22 cellular contexts compared by ENCODE assay signal in the genomic region with DNA sequence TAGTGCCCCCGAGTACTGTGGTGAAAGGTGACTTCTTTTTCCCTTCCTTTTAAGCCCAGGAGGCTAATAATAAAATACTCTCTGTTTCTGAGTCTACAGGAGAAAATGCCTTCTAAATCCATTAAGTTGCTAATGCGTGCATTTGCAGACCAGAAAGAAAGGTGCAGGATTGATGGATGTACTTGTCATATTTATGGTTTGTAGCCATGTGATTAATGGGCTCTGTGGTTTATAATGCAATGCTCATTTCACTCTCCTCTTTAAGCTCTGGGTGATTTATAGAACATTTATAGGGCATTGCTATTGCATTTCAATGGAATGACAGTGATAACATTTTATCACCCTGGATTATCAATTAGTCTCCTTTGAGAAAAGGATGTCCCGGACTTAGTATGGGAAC.
DNase-seq lines count a peak whose midpoint lies in the region; TF ChIP-seq lines count a peak whose summit lies in the region.
"Had no signal": no experiment of that assay in that cellular context is flagged by ENCODE, and none has a peak within 500 bp of the region (broad histone marks: within the 10 kb centered on the region; RNA-seq: fewer than 3 reads in every experiment).

No MANE protein-coding gene starts in this region.

- H4K20me1 ChIP-seq in neural cell (ENCODE audit: insufficient read depth): no peaks in the 10 kb centered on the region
- H4K20me1 ChIP-seq: BLaER1 had no signal

- no peaks in the 10 kb centered on the region for H3K9me3 ChIP-seq in neural cell (ENCODE audit: low read length)
- H3K9me3 ChIP-seq: BLaER1, Caco-2, HAP-1, MG63 had no signal

- no peaks in the 10 kb centered on the region for H3K36me3 ChIP-seq in neural cell (ENCODE audit: insufficient read depth, low read length)
- H3K36me3 ChIP-seq: BLaER1, HAP-1, MG63 had no signal

- no peak for TF ChIP-seq CTCF in neural cell (IDR thresholded peaks at IDR 0.05; ENCODE audit: poor library complexity, severe bottlenecking)

- peak overlapping the region; percentile 50 for H3K9ac ChIP-seq in neural cell (ENCODE audit: low read length)
- H3K9ac ChIP-seq: BLaER1 had no signal

- TF ChIP-seq RAD21 in neural cell (conservative IDR thresholded peaks at IDR 0.05): no peak

- peak overlapping the region; percentile 17 for H3K4me2 ChIP-seq in neural cell (ENCODE audit: low read length)
- H3K4me2 ChIP-seq: BLaER1, GM23338 had no signal

- no peak overlapping the region for H2AFZ ChIP-seq in neural cell (ENCODE audit: low read depth, low read length)
- H2AFZ ChIP-seq: GM23338 had no signal

- TF ChIP-seq EP300 in neural cell (conservative IDR thresholded peaks at IDR 0.05; ENCODE audit: poor library complexity, severe bottlenecking): peak; percentile 74

- no peaks in the 10 kb centered on the region for H3K9me2 ChIP-seq in neural cell (ENCODE audit: insufficient read depth, low read length)

- H3K79me2 ChIP-seq in neural cell (replicated peaks; ENCODE audit: insufficient read depth, low read length): no peaks in the 10 kb centered on the region

- H3F3A ChIP-seq in neural cell (ENCODE audit: insufficient read depth, low read length, poor library complexity, severe bottlenecking): no peaks in the 10 kb centered on the region

- H3K4me3 ChIP-seq in neural cell (ENCODE audit: low read length): peak overlapping the region; percentile 27
- H3K4me3 ChIP-seq: BLaER1, GM23338, HAP-1, MG63 had no signal

- H3K27me3 ChIP-seq in neural cell (ENCODE audit: insufficient read depth, low read depth, low read length): no peaks in the 10 kb centered on the region
- H3K27me3 ChIP-seq: BLaER1 had no signal

- H3K27ac ChIP-seq in neural cell (ENCODE audit: low read length): peak overlapping the region; percentile 87
- H3K27ac ChIP-seq: 22Rv1, BLaER1 had no signal

- DNase-seq in DMS153 (lab: John Stamatoyannopoulos, UW) (peak; percentile 28), DMS153 treated with DMSO at 0.1 percent for 48 hours (lab: John Stamatoyannopoulos, UW; ENCODE audit: unreplicated experiment) (no peak), NOMO-1 treated with DMSO at 0.1 percent for 48 hours (lab: John Stamatoyannopoulos, UW; ENCODE audit: unreplicated experiment) (peak; percentile 21), NOMO-1 treated with dmso at 0.1 percent for 144 hours (lab: John Stamatoyannopoulos, UW; ENCODE audit: unreplicated experiment) (no peak), NCI-H2227 treated with DMSO at 0.1 percent for 48 hours (lab: John Stamatoyannopoulos, UW) (peak; percentile 1), DMS 273 (lab: John Stamatoyannopoulos, UW; ENCODE audit: unreplicated experiment) (no peak), cerebellar nuclear complex (lab: John Stamatoyannopoulos, UW) (no peak)
- DNase-seq: ACHN; Caco-2; CD4-positive, alpha-beta memory T cell; EL; GF-D8; Kasumi-1; MG63; NCI-H2081; NCI-H345; NCI-H524 had no signal

TF ChIP-seq in neural cell, 6 proteins besides CTCF, POLR2A, EP300 and RAD21:
- peak; percentile 78 for TF ChIP-seq POLR2AphosphoS5 (IDR thresholded peaks at IDR 0.05)
- TF ChIP-seq MXI1 (conservative IDR thresholded peaks at IDR 0.05; ENCODE audit: poor library complexity, severe bottlenecking): no peak

Comparison
In these comparisons a context has a peak if more than half of its experiments do, and no peak if none do; other contexts are left out.
1. DNase-seq: peak in DMS153 (single experiment), NOMO-1 treated with DMSO at 0.1 percent for 48 hours (single experiment) and NCI-H2227 treated with DMSO at 0.1 percent for 48 hours (single experiment); none in DMS153 treated with DMSO at 0.1 percent for 48 hours (single experiment), NOMO-1 treated with dmso at 0.1 percent for 144 hours (single experiment), DMS 273 (single experiment) and cerebellar nuclear complex (0 of 2).